8 cellular contexts compared by ENCODE assay signal in the genomic region with DNA sequence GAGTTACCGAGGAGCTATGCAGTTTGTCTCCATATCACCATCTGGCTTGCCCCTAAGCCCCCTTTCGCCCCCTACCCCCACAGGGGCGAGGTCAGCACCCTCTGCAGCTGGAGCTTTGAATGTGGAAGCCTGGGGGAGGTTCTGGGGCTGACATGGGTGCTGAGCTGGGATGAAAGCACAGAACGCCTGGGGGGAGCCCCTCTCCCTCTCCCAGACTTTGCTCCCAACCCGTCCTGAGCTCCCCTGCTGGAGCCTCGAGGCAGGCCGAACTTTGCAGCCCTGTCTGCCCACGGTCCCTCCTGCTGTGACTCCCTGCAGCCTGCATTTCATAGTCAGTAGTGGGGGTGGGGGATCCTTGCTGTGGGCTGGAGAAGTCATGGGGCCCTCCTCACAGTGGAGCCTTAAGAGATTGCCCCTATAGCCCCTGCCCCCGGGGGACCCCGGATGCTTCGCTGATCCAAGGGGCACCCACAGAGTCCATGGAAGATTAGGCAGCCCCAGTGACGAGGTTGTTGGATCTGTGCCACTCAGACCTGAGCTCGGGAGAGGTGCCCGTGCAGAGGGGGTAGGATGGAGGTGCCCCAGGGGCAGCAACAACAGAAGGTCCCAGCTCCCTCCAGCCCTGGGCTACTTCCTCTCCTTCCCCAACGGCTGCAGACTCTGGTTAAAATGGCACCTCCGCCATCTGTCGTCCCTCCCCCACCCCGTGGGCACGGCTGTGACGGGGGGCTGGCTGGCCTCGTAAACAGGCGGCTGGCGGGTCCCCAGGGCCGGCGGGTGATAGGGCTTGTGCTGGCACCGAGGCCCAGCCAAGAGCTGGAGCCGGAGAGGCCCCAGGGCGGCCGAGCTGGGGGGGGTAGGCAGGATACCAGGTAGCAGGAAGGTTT.
DNase-seq lines count a peak whose midpoint lies in the region; ATAC-seq and TF ChIP-seq lines count a peak whose summit lies in the region.

No MANE protein-coding gene starts in this region.

- H3K9ac ChIP-seq in adipocyte (ENCODE audit: low read length) = peak overlapping the region; percentile 34

- no peaks in the 10 kb centered on the region for H3K9me3 ChIP-seq in adipocyte (ENCODE audit: control insufficient read depth, low read length)
- H3K9me3 ChIP-seq in left lung = no peaks in the 10 kb centered on the region

- intact Hi-C loops in left lung (cut with DNase I) = no loop called here

- H3K4me1 ChIP-seq in adipocyte (ENCODE audit: control insufficient read depth, insufficient read depth, low read length) = peaks cover 31% of the 10 kb centered on the region
- H3K4me1 ChIP-seq in left lung = peaks cover 33 to 42% of the 10 kb centered on the region in 2 donors

- H3K36me3 ChIP-seq in adipocyte (ENCODE audit: control insufficient read depth, insufficient read depth, low read length, severe bottlenecking) (no peaks in the 10 kb centered on the region), left lung (no peaks in the 10 kb centered on the region)

- H3K4me3 ChIP-seq in adipocyte (ENCODE audit: low read length) (no peak overlapping the region), left lung (peak overlapping the region in 1 of 2 donors; percentile 17)

- H3K27me3 ChIP-seq in adipocyte (replicated peaks; ENCODE audit: control insufficient read depth, insufficient read depth, low read length) (no peaks in the 10 kb centered on the region), left lung (no peaks in the 10 kb centered on the region)

- no peak for TF ChIP-seq CTCF in GM13977 (IDR thresholded peaks at IDR 0.05; ENCODE audit: extremely low read depth, insufficient read depth, missing control alignments)
- no peak for TF ChIP-seq CTCF in left lung (IDR thresholded peaks at IDR 0.05)

- DNase-seq in GM13977 (ENCODE audit: low spot score) = peak; percentile 56
- DNase-seq in NCI-H510A treated with DMSO at 0.1 percent for 48 hours (lab: John Stamatoyannopoulos, UW) = peak; percentile 47
- DNase-seq in adipocyte (ENCODE audit: low read depth) = peak; percentile 44
- DNase-seq in left lung = peak; percentile 54 to 87
- peak; percentile 68 for DNase-seq in stimulated activated naive CD8-positive, alpha-beta T cell treated with anti-CD3 and anti-CD28 coated beads, Interleukin-15, Interleukin-2, amounts not matched to agents 100 U/mL and 50 U/mL, for 24 hours
- no peak for DNase-seq in NCI-H1048 (lab: John Stamatoyannopoulos, UW)

- peak; percentile 1 for ATAC-seq in left lung
- peak; percentile 11 for ATAC-seq in stimulated activated naive CD8-positive, alpha-beta T cell treated with anti-CD3 and anti-CD28 coated beads, Interleukin-15, Interleukin-2, amounts not matched to agents 100 U/mL and 50 U/mL, for 24 hours
- no peak for ATAC-seq in HG02870 (IDR thresholded peaks at IDR 0.05; ENCODE audit: unreplicated experiment)
- ATAC-seq in HG03432 (IDR thresholded peaks at IDR 0.05; ENCODE audit: unreplicated experiment) = no peak

- H3K27ac ChIP-seq in left lung = peak overlapping the region; percentile 60 to 100

- in situ Hi-C loops in GM13977 (cut with MboI; ENCODE audit: low pct_unique_long_range_greater_than_20kb, low sequenced_read_pairs, unreplicated experiment) = no loop called here

Comparison
In these comparisons a context has a peak if more than half of its experiments do, and no peak if none do; other contexts are left out.
1. ATAC-seq: peak in left lung (single experiment) and stimulated activated naive CD8-positive, alpha-beta T cell treated with anti-CD3 and anti-CD28 coated beads, Interleukin-15, Interleukin-2, amounts not matched to agents 100 U/mL and 50 U/mL, for 24 hours (single experiment); none in HG02870 (single experiment) and HG03432 (single experiment).